Comparison of ENCODE assay signal across 13 cellular contexts in the genomic region with DNA sequence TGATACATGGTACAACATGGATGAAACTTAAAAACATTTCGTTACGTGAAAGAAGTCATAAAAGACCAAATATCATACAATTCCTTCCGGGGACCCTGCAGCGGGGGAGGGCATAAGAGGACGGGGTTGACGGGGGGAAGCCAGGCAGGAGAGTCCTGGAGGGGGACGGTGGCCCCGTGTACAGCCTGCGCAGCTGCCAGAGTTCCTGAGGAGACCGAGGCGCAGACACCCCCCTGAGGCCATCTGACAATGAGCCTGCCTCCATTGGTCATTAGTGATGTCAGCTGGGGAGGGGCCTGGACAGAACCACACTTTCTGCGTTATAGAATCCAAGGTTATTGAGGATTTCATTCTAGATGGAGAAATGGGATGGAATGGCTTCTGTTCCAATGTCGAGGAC. TPM values are rescaled to one million over a fixed set of nuclear protein-coding genes. Genes with fewer than 3 reads are reported as not detected.
DNase-seq lines count a peak whose midpoint lies in the region; ATAC-seq and TF ChIP-seq lines count a peak whose summit lies in the region.
"Had no signal": no experiment of that assay in that cellular context is flagged by ENCODE, and none has a peak within 500 bp of the region (broad histone marks: within the 10 kb centered on the region; RNA-seq: fewer than 3 reads in every experiment).

No MANE protein-coding gene starts in this region.

- no peak overlapping the region for H4K8ac ChIP-seq in neuronal stem cell (ENCODE audit: low read depth, low read length)

- H3K4me1 ChIP-seq in right cardiac atrium (ENCODE audit: control insufficient read depth, insufficient read depth, low read length) (no peaks in the 10 kb centered on the region), neuronal stem cell (ENCODE audit: control insufficient read depth in 2 of 2, insufficient read depth in 1 of 2, low read depth in 1 of 2, low read length in 2 of 2) (peaks cover 0 to 3% of the 10 kb centered on the region in 2 donors), gastrocnemius medialis (no peaks in the 10 kb centered on the region), breast epithelium (no peaks in the 10 kb centered on the region)
- H3K4me1 ChIP-seq: HAP-1 had no signal

- no peak overlapping the region for H2BK12ac ChIP-seq in neuronal stem cell (ENCODE audit: low read length)

- peaks cover 45% of the 10 kb centered on the region for H3K36me3 Mint-ChIP-seq in dendritic cell treated with granulocyte-macrophage colony-stimulating factor and Interleukin-4, amounts not matched to agents 40 ng/mL and 50 ng/mL, for 4 days (ENCODE audit: low read depth)
- H3K36me3 Mint-ChIP-seq in activated CD4-positive, alpha-beta memory T cell treated with anti-CD3 and anti-CD28 coated beads, Interleukin-2, amount 10 ng/mL, durations not matched to agents 7 days and 5 days (ENCODE audit: low read depth) = no peaks in the 10 kb centered on the region

- H3K9me3 Mint-ChIP-seq in dendritic cell treated with granulocyte-macrophage colony-stimulating factor and Interleukin-4, amounts not matched to agents 40 ng/mL and 50 ng/mL, for 4 days = no peaks in the 10 kb centered on the region
- no peaks in the 10 kb centered on the region for H3K9me3 Mint-ChIP-seq in activated CD4-positive, alpha-beta memory T cell treated with anti-CD3 and anti-CD28 coated beads, Interleukin-2, amount 10 ng/mL, durations not matched to agents 7 days and 5 days
- H3K9me3 Mint-ChIP-seq: CD8-positive, alpha-beta memory T cell had no signal

- no peak overlapping the region for H3K4me2 ChIP-seq in neuronal stem cell (ENCODE audit: insufficient read depth, low read length, poor library complexity, severe bottlenecking)

- H3K4me1 Mint-ChIP-seq in dendritic cell treated with granulocyte-macrophage colony-stimulating factor and Interleukin-4, amounts not matched to agents 40 ng/mL and 50 ng/mL, for 4 days (ENCODE audit: low read depth) = peaks cover 84% of the 10 kb centered on the region
- peaks cover 21% of the 10 kb centered on the region for H3K4me1 Mint-ChIP-seq in activated CD4-positive, alpha-beta memory T cell treated with anti-CD3 and anti-CD28 coated beads, Interleukin-2, amount 10 ng/mL, durations not matched to agents 7 days and 5 days

- in situ Hi-C loops in gastrocnemius medialis (cut with MboI; ENCODE audit: low sequenced_read_pairs in 4 of 4) = no loop called here

- H3K27me3 Mint-ChIP-seq in dendritic cell treated with granulocyte-macrophage colony-stimulating factor and Interleukin-4, amounts not matched to agents 40 ng/mL and 50 ng/mL, for 4 days = no peaks in the 10 kb centered on the region
- no peaks in the 10 kb centered on the region for H3K27me3 Mint-ChIP-seq in activated CD4-positive, alpha-beta memory T cell treated with anti-CD3 and anti-CD28 coated beads, Interleukin-2, amount 10 ng/mL, durations not matched to agents 7 days and 5 days
- H3K27me3 Mint-ChIP-seq: CD8-positive, alpha-beta memory T cell had no signal

- H3K14ac ChIP-seq in neuronal stem cell (ENCODE audit: low read length) = no peak overlapping the region

- H3K4me3 ChIP-seq in right cardiac atrium (ENCODE audit: low read length) = no peak overlapping the region
- no peak overlapping the region for H3K4me3 ChIP-seq in neuronal stem cell (ENCODE audit: low read length in 2 of 2)
- H3K4me3 ChIP-seq in gastrocnemius medialis = no peak overlapping the region
- H3K4me3 ChIP-seq in breast epithelium = no peak overlapping the region
- H3K4me3 ChIP-seq: BLaER1 treated with 17β-estradiol and CSF1 and Interleukin-3, amounts not matched to agents 10 nM and 100 nM; GM23248; HAP-1 had no signal

- H3K27me3 ChIP-seq in right cardiac atrium (ENCODE audit: control insufficient read depth, insufficient read depth) (no peaks in the 10 kb centered on the region), neuronal stem cell (ENCODE audit: control insufficient read depth in 3 of 3, insufficient read depth in 3 of 3, low read depth in 1 of 3, low read length in 3 of 3) (peaks cover 0 to 13% (median 0%) of the 10 kb centered on the region in 3 experiments), gastrocnemius medialis (no peaks in the 10 kb centered on the region), breast epithelium (no peaks in the 10 kb centered on the region)
- H3K27me3 ChIP-seq: BLaER1 treated with 17β-estradiol and CSF1 and Interleukin-3, amounts not matched to agents 10 nM and 100 nM had no signal

- CTCF ChIA-PET in activated CD4-positive, alpha-beta memory T cell treated with anti-CD3 and anti-CD28 coated beads, Interleukin-2, amount 10 ng/mL, durations not matched to agents 7 days and 5 days (lab: Charles Lee) = no interaction called here

- POLR2A ChIA-PET in activated CD4-positive, alpha-beta memory T cell treated with anti-CD3 and anti-CD28 coated beads, Interleukin-2, amount 10 ng/mL, durations not matched to agents 7 days and 5 days (lab: Charles Lee) = no interaction called here

- ATAC-seq in right cardiac atrium (no peak), left ventricle myocardium superior (no peak), gastrocnemius medialis (no peak)

- H4K91ac ChIP-seq in neuronal stem cell (ENCODE audit: low read depth, low read length, poor library complexity) = no peak overlapping the region

- H3K27ac ChIP-seq in right cardiac atrium (ENCODE audit: low read length) = no peak overlapping the region
- no peak overlapping the region for H3K27ac ChIP-seq in neuronal stem cell (replicated peaks; ENCODE audit: low read length)
- H3K27ac ChIP-seq in gastrocnemius medialis = no peak overlapping the region
- H3K27ac ChIP-seq in breast epithelium = no peak overlapping the region
- H3K27ac ChIP-seq: BLaER1 treated with 17β-estradiol and CSF1 and Interleukin-3, amounts not matched to agents 10 nM and 100 nM; GM23248 had no signal

- TF ChIP-seq POLR2A in gastrocnemius medialis (IDR thresholded peaks at IDR 0.05) (no peak), breast epithelium (IDR thresholded peaks at IDR 0.05) (no peak)

- H3K27ac Mint-ChIP-seq in dendritic cell treated with granulocyte-macrophage colony-stimulating factor and Interleukin-4, amounts not matched to agents 40 ng/mL and 50 ng/mL, for 4 days = peak overlapping the region; percentile 55
- no peak overlapping the region for H3K27ac Mint-ChIP-seq in activated CD4-positive, alpha-beta memory T cell treated with anti-CD3 and anti-CD28 coated beads, Interleukin-2, amount 10 ng/mL, durations not matched to agents 7 days and 5 days
- H3K27ac Mint-ChIP-seq: CD8-positive, alpha-beta memory T cell had no signal

- H3K9me3 ChIP-seq in right cardiac atrium (ENCODE audit: control insufficient read depth, low read length) (no peaks in the 10 kb centered on the region), neuronal stem cell (replicated peaks in 1 of 2; ENCODE audit: control insufficient read depth in 2 of 2, insufficient read depth in 1 of 2, low read depth in 1 of 2, low read length in 2 of 2) (peaks cover 0 to 2% of the 10 kb centered on the region in 2 donors), gastrocnemius medialis (no peaks in the 10 kb centered on the region), breast epithelium (no peaks in the 10 kb centered on the region)
- H3K9me3 ChIP-seq: BLaER1 treated with 17β-estradiol and CSF1 and Interleukin-3, amounts not matched to agents 10 nM and 100 nM; HAP-1 had no signal

- no peak for TF ChIP-seq CTCF in gastrocnemius medialis (IDR thresholded peaks at IDR 0.05 in 4 of 5, conservative IDR thresholded peaks at IDR 0.05 in 1 of 5)
- no peak for TF ChIP-seq CTCF in breast epithelium (IDR thresholded peaks at IDR 0.05)

- H3K4me3 Mint-ChIP-seq in dendritic cell treated with granulocyte-macrophage colony-stimulating factor and Interleukin-4, amounts not matched to agents 40 ng/mL and 50 ng/mL, for 4 days = no peak overlapping the region
- H3K4me3 Mint-ChIP-seq in activated CD4-positive, alpha-beta memory T cell treated with anti-CD3 and anti-CD28 coated beads, Interleukin-2, amount 10 ng/mL, durations not matched to agents 7 days and 5 days = no peak overlapping the region
- H3K4me3 Mint-ChIP-seq: CD8-positive, alpha-beta memory T cell had no signal

- H3K4ac ChIP-seq in neuronal stem cell (ENCODE audit: low read length) = no peak overlapping the region

- no peaks in the 10 kb centered on the region for H3K79me1 ChIP-seq in neuronal stem cell (ENCODE audit: low read depth, low read length)

- H3K18ac ChIP-seq in neuronal stem cell (ENCODE audit: low read length) = no peak overlapping the region

- H2BK15ac ChIP-seq in neuronal stem cell (ENCODE audit: low read length) = no peak overlapping the region

- H3K23ac ChIP-seq in neuronal stem cell (ENCODE audit: low read depth, low read length, poor library complexity) = peak overlapping the region; percentile 80

- H3K36me3 ChIP-seq in neuronal stem cell (replicated peaks in 1 of 2; ENCODE audit: control insufficient read depth in 2 of 2, insufficient read depth in 2 of 2, low read length in 2 of 2) (no peaks in the 10 kb centered on the region), gastrocnemius medialis (no peaks in the 10 kb centered on the region), breast epithelium (no peaks in the 10 kb centered on the region)
- H3K36me3 ChIP-seq: BLaER1 treated with 17β-estradiol and CSF1 and Interleukin-3, amounts not matched to agents 10 nM and 100 nM; HAP-1 had no signal

- no peak overlapping the region for H2BK5ac ChIP-seq in neuronal stem cell (ENCODE audit: low read length)

- H3K9ac ChIP-seq in neuronal stem cell (ENCODE audit: low read depth, low read length, poor library complexity) = no peak overlapping the region
- H3K9ac ChIP-seq: BLaER1 treated with 17β-estradiol and CSF1 and Interleukin-3, amounts not matched to agents 10 nM and 100 nM; GM23248 had no signal

- no peak overlapping the region for H2AFZ ChIP-seq in neuronal stem cell (ENCODE audit: low read length)
- H2AFZ ChIP-seq: GM23248 had no signal

- H2BK120ac ChIP-seq in neuronal stem cell (ENCODE audit: low read depth, low read length) = no peak overlapping the region

- H2AK5ac ChIP-seq in neuronal stem cell (ENCODE audit: low read depth, low read length) = peak overlapping the region; percentile 56

- intact Hi-C loops in right cardiac atrium (cut with DNase I) (no loop called here), left ventricle myocardium superior (cut with micrococcal nuclease) (no loop called here), gastrocnemius medialis (cut with DNase I; ENCODE audit: low total_unique reads) (no loop called here), breast epithelium (cut with DNase I; ENCODE audit: low total_unique reads) (no loop called here)
- intact Hi-C loops in dendritic cell treated with granulocyte-macrophage colony-stimulating factor and Interleukin-4, amounts not matched to agents 40 ng/mL and 50 ng/mL, for 4 days (cut with micrococcal nuclease) = loop anchor here (5.0 kb wide), 1 partner anchor 38 kb away; no protein-coding TSS in a partner anchor

- peak in 2 of 3 donors; percentile 28 to 32 for DNase-seq in right cardiac atrium
- DNase-seq in left ventricle myocardium superior = no peak
- DNase-seq in neuronal stem cell (ENCODE audit: low spot score) = no peak
- no peak for DNase-seq in gastrocnemius medialis
- DNase-seq in breast epithelium (ENCODE audit: low spot score in 2 of 2) = no peak
- DNase-seq in activated CD4-positive, alpha-beta memory T cell treated with anti-CD3 and anti-CD28 coated beads, Interleukin-2, amount 10 ng/mL, durations not matched to agents 7 days and 5 days = no peak
- DNase-seq: 8988T; CD8-positive, alpha-beta memory T cell; COR-L47; GM23248 had no signal

- 88% methylated on average over 13 of the region's 13 CpGs for WGBS in right cardiac atrium
- no CpG with 5 or more reads among the region's 13 CpGs for WGBS in neuronal stem cell (ENCODE audit: extremely low coverage in 2 of 2, insufficient read length in 2 of 2, insufficient replicate concordance in 1 of 2), 2 donors

RNA-seq across cellular contexts. Expression of a gene that starts 47.2 kb away (rescaled TPM):
- total RNA-seq in right cardiac atrium = 100 to 1,000 TPM; 167 to 298 (median 211) TPM
- 162 TPM for polyA plus RNA-seq in right cardiac atrium
- 113 TPM for total RNA-seq in left ventricle myocardium superior
- 23.4 TPM for polyA plus RNA-seq in neuronal stem cell (2013, experiment 1 of 2)
- 21.8 TPM for polyA plus RNA-seq in neuronal stem cell (2013, experiment 2 of 2)
- total RNA-seq in gastrocnemius medialis = 10 to 100 TPM in 2 of 4 donors, 1 to 10 TPM in 2; 5.3 to 32.6 (median 13.9) TPM
- total RNA-seq in breast epithelium = 10 to 100 TPM; 32.3 to 56.6 (median 34.4) TPM
- total RNA-seq in activated CD4-positive, alpha-beta memory T cell treated with anti-CD3 and anti-CD28 coated beads, Interleukin-2, amount 10 ng/mL, durations not matched to agents 7 days and 5 days = 10 to 100 TPM; 25.4 to 33.7 TPM

Comparison
In these comparisons a context has a peak if more than half of its experiments do, and no peak if none do; other contexts are left out.
1. DNase-seq: peak in right cardiac atrium (2 of 3); none in left ventricle myocardium superior (single experiment), neuronal stem cell (single experiment), gastrocnemius medialis (0 of 2), breast epithelium (0 of 2) and activated CD4-positive, alpha-beta memory T cell treated with anti-CD3 and anti-CD28 coated beads, Interleukin-2, amount 10 ng/mL, durations not matched to agents 7 days and 5 days (single experiment).